8 cellular contexts compared by ENCODE assay signal in genomic region chr17:67244621-67245072, GRCh38. TPM values are rescaled to one million over a fixed set of nuclear protein-coding genes. Genes with fewer than 3 reads are reported as not detected.
DNase-seq lines count a peak whose midpoint lies in the region; ATAC-seq and TF ChIP-seq lines count a peak whose summit lies in the region.

No MANE protein-coding gene starts in this region.

- TF ChIP-seq CTCF in endothelial cell (IDR thresholded peaks at IDR 0.05; ENCODE audit: unreplicated experiment) = no peak

- H3K4me1 Mint-ChIP-seq in endothelial cell (ENCODE audit: unreplicated experiment) = peaks cover 17% of the 10 kb centered on the region
- H3K4me1 Mint-ChIP-seq in natural killer cell treated with Interleukin-12 subunit alpha and Interleukin-12 subunit beta and Interleukin-15 and Interleukin-18, amount 100 ng/mL, for 72 hours (ENCODE audit: low read depth in 2 of 2) = peaks cover 57 to 66% of the 10 kb centered on the region in 2 donors

- peaks cover 13% of the 10 kb centered on the region for H3K27me3 Mint-ChIP-seq in endothelial cell (ENCODE audit: unreplicated experiment)
- H3K27me3 Mint-ChIP-seq in natural killer cell treated with Interleukin-12 subunit alpha and Interleukin-12 subunit beta and Interleukin-15 and Interleukin-18, amount 100 ng/mL, for 72 hours = no peaks in the 10 kb centered on the region

- peaks cover 14% of the 10 kb centered on the region for H3K36me3 Mint-ChIP-seq in endothelial cell (ENCODE audit: low read depth, unreplicated experiment)
- peaks cover 9% of the 10 kb centered on the region for H3K36me3 Mint-ChIP-seq in natural killer cell treated with Interleukin-12 subunit alpha and Interleukin-12 subunit beta and Interleukin-15 and Interleukin-18, amount 100 ng/mL, for 72 hours

- no peak overlapping the region for H3K27ac Mint-ChIP-seq in endothelial cell (ENCODE audit: unreplicated experiment)
- peak overlapping the region; percentile 83 to 95 for H3K27ac Mint-ChIP-seq in natural killer cell treated with Interleukin-12 subunit alpha and Interleukin-12 subunit beta and Interleukin-15 and Interleukin-18, amount 100 ng/mL, for 72 hours

- peak; percentile 26 for ATAC-seq in GM18868 (IDR thresholded peaks at IDR 0.05; ENCODE audit: unreplicated experiment)
- ATAC-seq in HG02763 (IDR thresholded peaks at IDR 0.05; ENCODE audit: unreplicated experiment) = peak; percentile 20
- ATAC-seq in SK-N-SH treated with all-trans-retinoic acid at 6 μM for 48 hours = peak; percentile 48
- ATAC-seq in natural killer cell treated with Interleukin-12 subunit alpha and Interleukin-12 subunit beta and Interleukin-15 and Interleukin-18, amount 100 ng/mL, for 72 hours = peak; percentile 51 to 56
- no peak for ATAC-seq in GM18873 (IDR thresholded peaks at IDR 0.05; ENCODE audit: low FRiP score, unreplicated experiment)

- H3K9me3 Mint-ChIP-seq in endothelial cell (ENCODE audit: unreplicated experiment) = no peaks in the 10 kb centered on the region
- no peaks in the 10 kb centered on the region for H3K9me3 Mint-ChIP-seq in natural killer cell treated with Interleukin-12 subunit alpha and Interleukin-12 subunit beta and Interleukin-15 and Interleukin-18, amount 100 ng/mL, for 72 hours

- H3K4me3 Mint-ChIP-seq in endothelial cell (ENCODE audit: unreplicated experiment) = peak overlapping the region; percentile 98
- peak overlapping the region; percentile 95 for H3K4me3 Mint-ChIP-seq in natural killer cell treated with Interleukin-12 subunit alpha and Interleukin-12 subunit beta and Interleukin-15 and Interleukin-18, amount 100 ng/mL, for 72 hours

- DNase-seq in endothelial cell (ENCODE audit: low spot score) (no peak), NCI-H1436 treated with DMSO at 0.1 percent for 48 hours (lab: John Stamatoyannopoulos, UW) (no peak), GM19240 (ENCODE audit: insufficient read length, low spot score) (no peak)
- DNase-seq in natural killer cell treated with Interleukin-12 subunit alpha and Interleukin-12 subunit beta and Interleukin-15 and Interleukin-18, amount 100 ng/mL, for 72 hours (ENCODE audit: low spot score) = no peak

TF ChIP-seq in SK-N-SH treated with all-trans-retinoic acid at 6 μM for 48 hours, 23 proteins besides CTCF, POLR2A, EP300 and RAD21:
- TF ChIP-seq ZNF70 (CRISPR knock-in tag; IDR thresholded peaks at IDR 0.05) (no peak), BACH2 (CRISPR knock-in tag; IDR thresholded peaks at IDR 0.05; ENCODE audit: borderline replicate concordance) (no peak), CSDC2 (CRISPR knock-in tag; IDR thresholded peaks at IDR 0.05) (no peak), ISL1 (CRISPR knock-in tag; IDR thresholded peaks at IDR 0.05) (no peak), CREB5 (CRISPR knock-in tag; IDR thresholded peaks at IDR 0.05; ENCODE audit: low read depth) (no peak), CSRNP3 (CRISPR knock-in tag; IDR thresholded peaks at IDR 0.05) (no peak)

RNA-seq across cellular contexts. Expression of gene HELZ, which starts 0.3 kb away (rescaled TPM):
- 57.0 TPM for total RNA-seq in endothelial cell (ENCODE audit: unreplicated experiment)
- total RNA-seq in natural killer cell treated with Interleukin-12 subunit alpha and Interleukin-12 subunit beta and Interleukin-15 and Interleukin-18, amount 100 ng/mL, for 72 hours = 100 to 1,000 TPM; 106 to 110 TPM
